ENCODE assay signal across 12 cellular contexts in the genomic region with DNA sequence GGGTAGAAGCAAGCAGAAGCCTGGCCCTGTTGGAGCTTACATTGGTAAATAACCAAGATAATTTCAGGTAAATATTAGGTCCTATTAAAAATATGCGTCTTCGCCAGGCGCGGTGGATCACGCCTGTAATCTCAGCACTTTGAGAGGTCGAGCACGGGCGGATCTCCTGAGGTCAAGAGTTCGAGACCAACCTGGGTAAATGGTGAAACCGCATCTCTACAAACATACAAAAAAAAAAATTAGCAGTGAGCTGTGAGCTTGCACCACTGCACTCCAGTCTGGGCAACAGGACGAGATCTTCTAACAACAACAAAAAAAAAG. TPM values are rescaled to one million over a fixed set of nuclear protein-coding genes. Genes with fewer than 3 reads are reported as not detected.
DNase-seq lines count a peak whose midpoint lies in the region; ATAC-seq lines count a peak whose summit lies in the region.
"Had no signal": no experiment of that assay in that cellular context is flagged by ENCODE, and none has a peak within 500 bp of the region (broad histone marks: within the 10 kb centered on the region; RNA-seq: fewer than 3 reads in every experiment).

No MANE protein-coding gene starts in this region.

- H3K9me3 ChIP-seq in HUES48 (ENCODE audit: control insufficient read depth, insufficient read depth, low read length) (no peaks in the 10 kb centered on the region), iPS-18c (ENCODE audit: control insufficient read depth, insufficient read depth, low read length) (no peaks in the 10 kb centered on the region)
- H3K9me3 ChIP-seq: heart left ventricle, right lobe of liver had no signal

- no peak for DNase-seq in activated naive CD8-positive, alpha-beta T cell treated with anti-CD3 and anti-CD28 coated beads, Interleukin-2, amount 50 U/mL, for 24 hours
- DNase-seq in posterior vena cava (ENCODE audit: low spot score) (peak; percentile 62), NOMO-1 (lab: John Stamatoyannopoulos, UW; ENCODE audit: unreplicated experiment in 2 of 2) (no peak)
- DNase-seq: activated CD4-positive, alpha-beta T cell treated with anti-CD3 and anti-CD28 coated beads, Interleukin-2, amount 50 U/mL, for 1 hour; DMS 273 treated with DMSO at 0.1 percent for 48 hours; heart left ventricle; midbrain had no signal

- peaks cover 24% of the 10 kb centered on the region for H3K4me1 ChIP-seq in HUES48 (ENCODE audit: control insufficient read depth, insufficient read depth, low read length)

- peaks cover 6% of the 10 kb centered on the region for H3K4me1 Mint-ChIP-seq in activated naive CD8-positive, alpha-beta T cell treated with anti-CD3 and anti-CD28 coated beads, Interleukin-2, amount 50 U/mL, for 24 hours

- no peaks in the 10 kb centered on the region for H3K9me3 Mint-ChIP-seq in activated naive CD8-positive, alpha-beta T cell treated with anti-CD3 and anti-CD28 coated beads, Interleukin-2, amount 50 U/mL, for 24 hours

- H3K27me3 Mint-ChIP-seq in activated naive CD8-positive, alpha-beta T cell treated with anti-CD3 and anti-CD28 coated beads, Interleukin-2, amount 50 U/mL, for 24 hours = peaks cover 63% of the 10 kb centered on the region

- peak overlapping the region; percentile 29 for H3K4me3 Mint-ChIP-seq in activated naive CD8-positive, alpha-beta T cell treated with anti-CD3 and anti-CD28 coated beads, Interleukin-2, amount 50 U/mL, for 24 hours

- no peak for ATAC-seq in activated naive CD8-positive, alpha-beta T cell treated with anti-CD3 and anti-CD28 coated beads, Interleukin-2, amount 50 U/mL, for 24 hours
- no peak for ATAC-seq in HG02759 (IDR thresholded peaks at IDR 0.05; ENCODE audit: unreplicated experiment)
- ATAC-seq in HG02588 (IDR thresholded peaks at IDR 0.05; ENCODE audit: unreplicated experiment) = no peak

- H3K36me3 ChIP-seq in HUES48 (ENCODE audit: control insufficient read depth, insufficient read depth, low read length) = no peaks in the 10 kb centered on the region
- H3K36me3 ChIP-seq: heart left ventricle, right lobe of liver had no signal

- no peak overlapping the region for H3K27ac Mint-ChIP-seq in activated naive CD8-positive, alpha-beta T cell treated with anti-CD3 and anti-CD28 coated beads, Interleukin-2, amount 50 U/mL, for 24 hours

- H3K4me3 ChIP-seq in HUES48 (ENCODE audit: low read depth, low read length) (peak overlapping the region; percentile 53), iPS-18c (ENCODE audit: insufficient read depth, low read depth, low read length) (peak overlapping the region; percentile 47)
- H3K4me3 ChIP-seq: right lobe of liver had no signal

- no peaks in the 10 kb centered on the region for H3K36me3 Mint-ChIP-seq in activated naive CD8-positive, alpha-beta T cell treated with anti-CD3 and anti-CD28 coated beads, Interleukin-2, amount 50 U/mL, for 24 hours (ENCODE audit: low read depth)

- intact Hi-C loops in posterior vena cava (cut with DNase I) = no loop called here

- no peak overlapping the region for H3K27ac ChIP-seq in HUES48 (ENCODE audit: low read depth, low read length)
- H3K27ac ChIP-seq: heart left ventricle, right lobe of liver had no signal

- H3K27me3 ChIP-seq in HUES48 (ENCODE audit: control insufficient read depth, insufficient read depth, low read length) = no peaks in the 10 kb centered on the region

- no peak overlapping the region for H3K9ac ChIP-seq in HUES48 (ENCODE audit: low read depth, low read length)

RNA-seq across cellular contexts. Expression of a gene that starts 0.5 kb away (rescaled TPM):
- total RNA-seq in posterior vena cava = not detected

RNA-seq across cellular contexts. Expression of a gene that starts 29.0 kb away (rescaled TPM):
- not detected for total RNA-seq in posterior vena cava
- total RNA-seq: heart left ventricle had no signal

RNA-seq across cellular contexts. Expression of a gene that starts 50.7 kb away (rescaled TPM):
- total RNA-seq in posterior vena cava = 1 to 10 TPM; 1.7 to 2.0 TPM
